1 cellular context compared by ENCODE assay signal in genomic region chr20:18225652-18226051, GRCh38.
TF ChIP-seq lines count a peak whose summit lies in the region.

No MANE protein-coding gene starts in this region.

TF ChIP-seq in HCT116, 20 proteins besides CTCF, POLR2A, EP300 and RAD21 (continued from another document):
- TF ChIP-seq MAX (IDR thresholded peaks at IDR 0.05) = no peak
